ENCODE assay signal across 8 cellular contexts in the genomic region with DNA sequence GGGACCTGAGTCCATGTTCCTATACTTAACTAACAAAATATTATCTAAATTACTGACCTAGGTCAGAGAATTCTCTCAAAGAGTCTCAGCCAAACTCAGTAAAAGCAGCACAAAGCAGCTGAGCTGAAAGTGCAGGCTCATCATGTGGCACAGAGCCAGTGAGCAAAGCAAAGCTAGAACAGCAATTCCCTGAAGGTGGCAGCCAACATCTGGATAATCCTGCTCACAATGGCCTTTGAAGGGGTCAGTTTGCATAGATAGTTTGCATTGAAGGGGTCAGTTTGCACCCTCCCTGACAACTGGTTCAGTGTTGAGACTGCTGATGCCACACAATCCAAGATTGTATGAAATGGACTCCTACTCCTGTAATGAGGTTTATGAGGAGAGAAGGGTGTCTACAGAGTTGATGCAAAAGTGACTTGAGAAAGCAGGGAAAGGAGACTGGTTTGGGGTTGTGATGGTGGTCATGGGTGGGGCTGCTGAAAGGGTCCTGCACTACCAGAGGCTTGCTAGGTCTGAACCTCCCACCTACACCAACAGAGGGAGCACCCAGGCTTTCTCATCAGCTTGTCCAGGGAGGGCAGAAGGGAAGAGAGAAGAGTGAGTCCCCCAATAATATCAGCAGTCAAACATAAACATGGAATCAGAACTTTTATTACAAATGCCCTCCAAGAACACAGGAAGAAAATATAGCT. TPM values are rescaled to one million over a fixed set of nuclear protein-coding genes. Genes with fewer than 3 reads are reported as not detected.
DNase-seq lines count a peak whose midpoint lies in the region; ATAC-seq, FAIRE-seq and TF ChIP-seq lines count a peak whose summit lies in the region.

No MANE protein-coding gene starts in this region.

- H3K79me2 ChIP-seq in OCI-LY7 (ENCODE audit: insufficient read depth, low read depth, low read length): no peaks in the 10 kb centered on the region

- FAIRE-seq in RCC 7860 (lab: Jason Lieb, UNC): no peak

- no peaks in the 10 kb centered on the region for H3K9me2 ChIP-seq in OCI-LY7 (ENCODE audit: insufficient read depth, low read length)

- DNase-seq in OCI-LY7 (ENCODE audit: low spot score) (peak; percentile 23), right lobe of liver (peak; percentile 49 to 69 (median 61)), DMS79 (lab: John Stamatoyannopoulos, UW) (no peak), RCC 7860 (ENCODE audit: low spot score) (no peak), amniotic stem cell (lab: John Stamatoyannopoulos, UW) (no peak), ascending aorta (ENCODE audit: low spot score in 2 of 2) (no peak)

- no peak overlapping the region for H3K27ac ChIP-seq in OCI-LY7 (ENCODE audit: low read depth, low read length, poor library complexity, severe bottlenecking)
- H3K27ac ChIP-seq in right lobe of liver: no peak overlapping the region
- no peak overlapping the region for H3K27ac ChIP-seq in ascending aorta

- peak; percentile 32 for ATAC-seq in GM18520 (IDR thresholded peaks at IDR 0.05; ENCODE audit: unreplicated experiment)
- ATAC-seq in HG02623 (IDR thresholded peaks at IDR 0.05; ENCODE audit: unreplicated experiment): peak; percentile 49
- ATAC-seq in right lobe of liver: peak in 3 of 4 donors; percentile 58 to 81 (median 58)

- H4K20me1 ChIP-seq in OCI-LY7 (ENCODE audit: insufficient read depth, low read length): no peaks in the 10 kb centered on the region

- TF ChIP-seq POLR2A in right lobe of liver (IDR thresholded peaks at IDR 0.05): no peak

- H3K4me1 ChIP-seq in OCI-LY7 (ENCODE audit: insufficient read depth, low read length, poor library complexity, severe bottlenecking) (no peaks in the 10 kb centered on the region), right lobe of liver (no peaks in the 10 kb centered on the region), ascending aorta (no peaks in the 10 kb centered on the region)

- intact Hi-C loops in OCI-LY7 (cut with micrococcal nuclease; ENCODE audit: unreplicated experiment): loop anchor here (5.0 kb wide), 2 partner anchors 40 to 170 kb away; partner anchors contain the start of gene TRIM61
- intact Hi-C loops in right lobe of liver (cut with DNase I): no loop called here
- intact Hi-C loops in ascending aorta (cut with DNase I): no loop called here

- CTCF ChIA-PET in OCI-LY7 (lab: Charles Lee; ENCODE audit: unreplicated experiment): interaction anchor here (1.2 kb wide), 1 partner anchor 39 kb away, joined by 4 read pairs; no protein-coding TSS in a partner anchor

- no peak overlapping the region for H2AFZ ChIP-seq in OCI-LY7 (ENCODE audit: low read length)

- H3K9me3 ChIP-seq in OCI-LY7 (ENCODE audit: low read length): no peaks in the 10 kb centered on the region
- H3K9me3 ChIP-seq in right lobe of liver: no peaks in the 10 kb centered on the region
- no peaks in the 10 kb centered on the region for H3K9me3 ChIP-seq in ascending aorta

- no TSS peak for BruUV-seq in OCI-LY7 (replicated peaks; lab: Mats Ljungman, UMichigan)

- no peaks in the 10 kb centered on the region for H3K36me3 ChIP-seq in OCI-LY7 (ENCODE audit: insufficient read depth, low read length)
- H3K36me3 ChIP-seq in right lobe of liver: no peaks in the 10 kb centered on the region
- no peaks in the 10 kb centered on the region for H3K36me3 ChIP-seq in ascending aorta

- H3K4me3 ChIP-seq in OCI-LY7 (ENCODE audit: low read depth, low read length, poor library complexity, severe bottlenecking): no peak overlapping the region
- H3K4me3 ChIP-seq in right lobe of liver: no peak overlapping the region
- no peak overlapping the region for H3K4me3 ChIP-seq in ascending aorta

- POLR2A ChIA-PET in OCI-LY7 (lab: Charles Lee): interaction anchor here (1.0 kb wide), 1 partner anchor 9 kb away, joined by 6 read pairs; no protein-coding TSS in a partner anchor

- TF ChIP-seq CTCF in OCI-LY7 (conservative IDR thresholded peaks at IDR 0.05; ENCODE audit: low read length) (peak; percentile 61), right lobe of liver (IDR thresholded peaks at IDR 0.05) (peak in 1 of 4 donors; percentile 21), ascending aorta (IDR thresholded peaks at IDR 0.05) (no peak)

- H3K27me3 ChIP-seq in right lobe of liver (no peaks in the 10 kb centered on the region), ascending aorta (no peaks in the 10 kb centered on the region)

- no peak overlapping the region for H3K4me2 ChIP-seq in OCI-LY7 (ENCODE audit: low read length)

RNA-seq across cellular contexts. Expression of gene TRIM61, which starts 39.7 kb away (rescaled TPM):
- 2.8 and 3.1 TPM in 2 replicates for total RNA-seq in OCI-LY7 (2014; rRNA removed; shearing (Covaris generic))
- total RNA-seq in OCI-LY7 (2022) (5.2 and 6.1 TPM in 2 replicates), right lobe of liver (under 1 TPM in 3 of 6 experiments, not detected in 3; 0.24 to 0.37 (median 0.35) TPM), ascending aorta (not detected)

Comparison
In these comparisons a context has a peak if more than half of its experiments do, and no peak if none do; other contexts are left out.
1. DNase-seq: peak in OCI-LY7 (single experiment) and right lobe of liver (3 of 3); none in DMS79 (single experiment), RCC 7860 (single experiment), amniotic stem cell (single experiment) and ascending aorta (0 of 2).
2. Peak in every context shown above with its lines, with median percentiles within 50 percentile points of each other: ATAC-seq.